Comparison of ENCODE assay signal across 22 cellular contexts in genomic region chr5:96199713-96200183, GRCh38.
DNase-seq lines count a peak whose midpoint lies in the region; ATAC-seq, FAIRE-seq and TF ChIP-seq lines count a peak whose summit lies in the region.
"Had no signal": no experiment of that assay in that cellular context is flagged by ENCODE, and none has a peak within 500 bp of the region (broad histone marks: within the 10 kb centered on the region; RNA-seq: fewer than 3 reads in every experiment).

No MANE protein-coding gene starts in this region.

- H4K20me1 ChIP-seq in MM.1S (ENCODE audit: insufficient read depth, low read length) (no peaks in the 10 kb centered on the region), smooth muscle cell (ENCODE audit: low read depth) (no peaks in the 10 kb centered on the region)

- CTCF ChIA-PET in Caco-2 (lab: Charles Lee): no interaction called here

- H3K9me3 Mint-ChIP-seq in Caco-2 (ENCODE audit: unreplicated experiment): no peaks in the 10 kb centered on the region
- H3K9me3 Mint-ChIP-seq: activated naive CD4-positive, alpha-beta T cell treated with anti-CD3 and anti-CD28 coated beads, Interleukin-2, amount 50 U/mL, for 72 hours; activated T-helper 17 cell treated with anti-CD3 and anti-CD28 coated beads, Interleukin-2, amount 50 U/mL, for 72 hours; neural crest cell; T-helper 2 cell treated with Interferon-gamma antibody and Interleukin-4, amounts not matched to agents 5 μg/mL and 100 μg/mL, for 36 hours; WTC11 had no signal

- POLR2A ChIA-PET in Caco-2 (lab: Charles Lee): interaction anchor here (0.6 kb wide), 1 partner anchor 12 kb away, joined by 3 read pairs; no protein-coding TSS in a partner anchor

- peaks cover 6% of the 10 kb centered on the region for H3K36me3 Mint-ChIP-seq in Caco-2 (ENCODE audit: insufficient read depth, unreplicated experiment)
- H3K36me3 Mint-ChIP-seq: activated naive CD4-positive, alpha-beta T cell treated with anti-CD3 and anti-CD28 coated beads, Interleukin-2, amount 50 U/mL, for 72 hours; WTC11 had no signal

- intact Hi-C loops in Caco-2 (cut with micrococcal nuclease; ENCODE audit: unreplicated experiment): loop anchor here (1.0 kb wide), 1 partner anchor 12 kb away; no protein-coding TSS in a partner anchor
- intact Hi-C loops in left lung (cut with DNase I): no loop called here

- no peak overlapping the region for H3K4me3 ChIP-seq in Caco-2 (ENCODE audit: low read depth, low read length)
- no peak overlapping the region for H3K4me3 ChIP-seq in left lung
- no peak overlapping the region for H3K4me3 ChIP-seq in MM.1S (ENCODE audit: low read length)
- H3K4me3 ChIP-seq in smooth muscle cell: no peak overlapping the region
- no peak overlapping the region for H3K4me3 ChIP-seq in foreskin fibroblast (ENCODE audit: low read depth in 1 of 2, low read length in 2 of 2)
- H3K4me3 ChIP-seq: heart left ventricle, upper lobe of right lung had no signal

- H2AFZ ChIP-seq in MM.1S (ENCODE audit: low read length) (no peak overlapping the region), smooth muscle cell (ENCODE audit: low read depth) (no peak overlapping the region)

- no peaks in the 10 kb centered on the region for H3K9me2 ChIP-seq in MM.1S (replicated peaks; ENCODE audit: insufficient read depth, low read length)

- TF ChIP-seq CTCF in Caco-2 (IDR thresholded peaks at IDR 0.05; ENCODE audit: insufficient read depth in 1 of 2, low read depth in 1 of 2, low read length in 1 of 2, severe bottlenecking in 1 of 2, unreplicated experiment in 1 of 2) (no peak), left lung (IDR thresholded peaks at IDR 0.05) (no peak), MM.1S (IDR thresholded peaks at IDR 0.05; ENCODE audit: low read length) (no peak), smooth muscle cell (IDR thresholded peaks at IDR 0.05; ENCODE audit: borderline replicate concordance, insufficient read depth, poor library complexity, severe bottlenecking) (no peak), foreskin fibroblast (IDR thresholded peaks at IDR 0.05; ENCODE audit: low read depth, low read length) (no peak)

- H3K4me1 ChIP-seq in Caco-2 (peaks cover 35% of the 10 kb centered on the region), left lung (peaks cover 6 to 21% of the 10 kb centered on the region in 2 donors), MM.1S (ENCODE audit: low read length) (peaks cover 5% of the 10 kb centered on the region; the same call in 1 of the 2 replicates), smooth muscle cell (ENCODE audit: low read depth) (no peaks in the 10 kb centered on the region)

- peak overlapping the region; percentile 66 for H3K4me3 Mint-ChIP-seq in Caco-2 (ENCODE audit: unreplicated experiment)
- H3K4me3 Mint-ChIP-seq: activated T-helper 17 cell treated with anti-CD3 and anti-CD28 coated beads, Interleukin-2, amount 50 U/mL, for 72 hours; neural crest cell; T-helper 2 cell treated with Interferon-gamma antibody and Interleukin-4, amounts not matched to agents 5 μg/mL and 100 μg/mL, for 36 hours; WTC11 had no signal

- H3K36me3 ChIP-seq in Caco-2 (ENCODE audit: control insufficient read depth, insufficient read depth, low read length) (no peaks in the 10 kb centered on the region), left lung (no peaks in the 10 kb centered on the region), MM.1S (replicated peaks; ENCODE audit: insufficient read depth, low read length) (no peaks in the 10 kb centered on the region), smooth muscle cell (ENCODE audit: low read depth) (no peaks in the 10 kb centered on the region)
- H3K36me3 ChIP-seq: heart left ventricle, upper lobe of right lung had no signal

- no peaks in the 10 kb centered on the region for H3F3A ChIP-seq in MM.1S (ENCODE audit: insufficient read depth, low read length)
- no peaks in the 10 kb centered on the region for H3F3A ChIP-seq in smooth muscle cell (ENCODE audit: low read depth)

- WGBS in smooth muscle cell (ENCODE audit: low lambda C conversion rate): 89% methylated on average over 4 of the region's 4 CpGs

- no peak overlapping the region for H3K9ac ChIP-seq in MM.1S (ENCODE audit: low read length)
- no peak overlapping the region for H3K9ac ChIP-seq in smooth muscle cell (ENCODE audit: low read depth)

- H3K4me1 Mint-ChIP-seq in Caco-2 (ENCODE audit: low read depth, unreplicated experiment): peaks cover 26% of the 10 kb centered on the region
- H3K4me1 Mint-ChIP-seq: activated T-helper 17 cell treated with anti-CD3 and anti-CD28 coated beads, Interleukin-2, amount 50 U/mL, for 72 hours; neural crest cell; WTC11 had no signal

- peak overlapping the region; percentile 46 for H3K27ac Mint-ChIP-seq in Caco-2 (ENCODE audit: unreplicated experiment)
- H3K27ac Mint-ChIP-seq: activated naive CD4-positive, alpha-beta T cell treated with anti-CD3 and anti-CD28 coated beads, Interleukin-2, amount 50 U/mL, for 72 hours; activated T-helper 17 cell treated with anti-CD3 and anti-CD28 coated beads, Interleukin-2, amount 50 U/mL, for 72 hours; T-helper 2 cell treated with Interferon-gamma antibody and Interleukin-4, amounts not matched to agents 5 μg/mL and 100 μg/mL, for 36 hours; WTC11 had no signal

- H3K27ac ChIP-seq in left lung (no peak overlapping the region), MM.1S (ENCODE audit: low read length) (no peak overlapping the region), smooth muscle cell (ENCODE audit: low read depth) (no peak overlapping the region)
- H3K27ac ChIP-seq: upper lobe of right lung had no signal

- peak; percentile 54 for ATAC-seq in left lung
- ATAC-seq: activated naive CD4-positive, alpha-beta T cell treated with anti-CD3 and anti-CD28 coated beads, Interleukin-2, amount 50 U/mL, for 72 hours; activated T-helper 17 cell treated with anti-CD3 and anti-CD28 coated beads, Interleukin-2, amount 50 U/mL, for 72 hours; WTC11 had no signal

- DNase-seq in Caco-2 (peak in 1 of 2 experiments; percentile 25), left lung (no peak), renal cortical epithelial cell (ENCODE audit: low read depth) (peak; percentile 77), MM.1S (no peak), smooth muscle cell (lab: John Stamatoyannopoulos, UW; ENCODE audit: unreplicated experiment) (no peak), foreskin fibroblast (no peak)
- no peak for DNase-seq in activated CD4-positive, alpha-beta T cell treated with anti-CD3 and anti-CD28 coated beads, Interleukin-2, amount 50 U/mL, for 1 hour
- DNase-seq: aorta, C1 segment of cervical spinal cord, EL, heart left ventricle, NCI-H1694 treated with DMSO at 0.1 percent for 48 hours, NCI-H2171 treated with DMSO at 0.1 percent for 48 hours, NCI-H524 treated with DMSO at 0.1 percent for 48 hours, upper lobe of right lung had no signal

- no peaks in the 10 kb centered on the region for H3K79me2 ChIP-seq in MM.1S (ENCODE audit: low read length)
- H3K79me2 ChIP-seq in smooth muscle cell (ENCODE audit: low read depth): no peaks in the 10 kb centered on the region

- no TSS peak for BruUV-seq in Caco-2 (replicated peaks; lab: Mats Ljungman, UMichigan)

- H3K4me2 ChIP-seq in MM.1S (ENCODE audit: low read depth, low read length) (no peak overlapping the region), smooth muscle cell (no peak overlapping the region)

- peak; percentile 70 for FAIRE-seq in colon (lab: Jason Lieb, UNC)
- FAIRE-seq: RCC 7860 had no signal

- no peaks in the 10 kb centered on the region for H3K9me3 ChIP-seq in Caco-2
- H3K9me3 ChIP-seq in left lung: no peaks in the 10 kb centered on the region
- no peaks in the 10 kb centered on the region for H3K9me3 ChIP-seq in MM.1S (replicated peaks; ENCODE audit: insufficient read depth, low read length)
- no peaks in the 10 kb centered on the region for H3K9me3 ChIP-seq in smooth muscle cell (replicated peaks; ENCODE audit: low read depth)
- H3K9me3 ChIP-seq: heart left ventricle, upper lobe of right lung had no signal

- H3K27me3 ChIP-seq in Caco-2 (replicated peaks; ENCODE audit: control insufficient read depth, insufficient read depth, low read length) (no peaks in the 10 kb centered on the region), left lung (no peaks in the 10 kb centered on the region), MM.1S (replicated peaks; ENCODE audit: insufficient read depth, low read length) (no peaks in the 10 kb centered on the region), smooth muscle cell (ENCODE audit: low read depth) (no peaks in the 10 kb centered on the region)
- H3K27me3 ChIP-seq: heart left ventricle, upper lobe of right lung had no signal

- no peaks in the 10 kb centered on the region for H3K27me3 Mint-ChIP-seq in Caco-2 (ENCODE audit: insufficient read depth, unreplicated experiment)
